In the genomic region with DNA sequence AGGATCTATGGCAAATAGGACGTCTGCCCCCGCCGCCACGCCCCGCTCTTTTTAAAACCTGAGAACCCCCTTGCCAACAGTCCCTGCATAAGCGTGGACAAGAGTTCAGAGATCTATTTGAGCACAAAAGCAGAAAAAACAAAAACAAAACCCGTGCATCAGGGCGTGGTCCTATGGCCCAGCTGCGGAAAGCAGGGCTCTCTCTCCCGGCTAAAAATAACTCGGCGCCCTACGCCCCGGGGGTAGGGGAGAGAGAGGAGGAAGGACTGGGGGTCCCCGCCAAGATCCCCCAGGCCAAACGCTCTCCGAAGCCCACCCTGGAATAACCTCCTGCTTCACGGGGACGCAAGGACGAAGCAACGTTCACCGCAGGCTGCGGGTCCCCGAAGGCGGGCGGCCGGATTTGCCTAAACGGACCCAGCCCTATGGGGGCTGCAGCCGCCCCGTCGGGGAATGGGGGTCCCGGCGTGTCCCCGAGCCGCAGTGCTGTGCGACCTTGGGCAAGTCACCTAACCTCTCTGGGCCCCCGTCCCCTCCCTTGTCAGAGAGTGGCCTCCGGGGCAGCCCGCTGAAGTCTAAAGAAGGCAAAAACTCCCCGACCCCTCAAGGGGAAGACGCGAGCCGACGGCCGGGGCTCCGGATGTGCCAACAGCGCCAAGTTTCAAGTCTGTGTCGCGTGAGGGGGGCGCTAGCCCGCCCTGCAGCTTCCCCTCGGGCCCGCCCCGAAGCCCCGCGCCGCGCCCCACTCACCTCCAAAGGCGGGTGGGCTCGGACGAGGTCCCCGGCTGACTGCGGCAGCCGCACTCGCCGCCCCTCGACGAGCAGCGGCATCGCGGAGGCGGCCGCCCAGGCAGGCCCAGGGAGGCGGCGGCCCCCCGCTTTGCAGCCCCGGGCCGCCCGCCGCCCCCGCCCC, we compare ENCODE assay signal across 8 cellular contexts. TPM values are rescaled to one million over a fixed set of nuclear protein-coding genes. Genes with fewer than 3 reads are reported as not detected.
A peak's percentile ranks its signal among the peaks of the same experiment; 100 is the strongest.
DNase-seq lines count a peak whose midpoint lies in the region; ATAC-seq and TF ChIP-seq lines count a peak whose summit lies in the region.

No MANE protein-coding gene starts in this region.

- CTCF ChIA-PET in Panc1 (lab: Charles Lee) = no interaction called here
- CTCF ChIA-PET in MCF 10A (lab: Yijun Ruan, JAX) = no interaction called here

- H3K4me3 ChIP-seq in Panc1 (ENCODE audit: low read depth in 2 of 2, low read length in 2 of 2) (peak overlapping the region; percentile 86 to 91), right lobe of liver (peak overlapping the region; percentile 75 to 97 (median 92))

- H3K27ac ChIP-seq in Panc1 (ENCODE audit: low read length) (peak overlapping the region; percentile 80), right lobe of liver (peak overlapping the region; percentile 58 to 85 (median 82))

- H3K27ac Mint-ChIP-seq in CD14-positive monocyte = peak overlapping the region; percentile 32 to 86 (median 64)
- no peak overlapping the region for H3K27ac Mint-ChIP-seq in MCF 10A (ENCODE audit: low read depth, unreplicated experiment)
- H3K27ac Mint-ChIP-seq in stimulated activated effector memory CD8-positive, alpha-beta T cell treated with anti-CD3 and anti-CD28 coated beads, Interleukin-12 subunit alpha, Interleukin-12 subunit beta, amount 100 ng/mL, for 72 hours = peak overlapping the region; percentile 32

- intact Hi-C loops in CD14-positive monocyte (cut with micrococcal nuclease) (no loop called here), Panc1 (cut with micrococcal nuclease; ENCODE audit: unreplicated experiment) (no loop called here), MCF 10A (cut with micrococcal nuclease) (no loop called here), right lobe of liver (cut with DNase I) (no loop called here)

- TF ChIP-seq CTCF in CD14-positive monocyte (IDR thresholded peaks at IDR 0.05) (no peak), Panc1 (IDR thresholded peaks at IDR 0.05) (no peak; the same call in 1 of the 2 replicates), MCF 10A (IDR thresholded peaks at IDR 0.05; ENCODE audit: unreplicated experiment) (no peak), right lobe of liver (IDR thresholded peaks at IDR 0.05) (peak in 1 of 4 donors; percentile 15)

- POLR2A ChIA-PET in Panc1 (lab: Charles Lee) (no interaction called here), MCF 10A (lab: Yijun Ruan, JAX) (interaction anchor here (1.4 to 1.9 kb wide), 2 partner anchors 14 to 39 kb away, joined by 8 to 9 read pairs; a partner anchor contains a TSS)

- H3K9me3 ChIP-seq in Panc1 (ENCODE audit: control insufficient read depth, insufficient read depth, low read depth, low read length) (no peaks in the 10 kb centered on the region), right lobe of liver (no peaks in the 10 kb centered on the region)

- peaks cover 15 to 18% of the 10 kb centered on the region in 2 donors for H3K36me3 Mint-ChIP-seq in CD14-positive monocyte
- peaks cover 20% of the 10 kb centered on the region for H3K36me3 Mint-ChIP-seq in MCF 10A (ENCODE audit: insufficient read depth, unreplicated experiment)
- H3K36me3 Mint-ChIP-seq in stimulated activated effector memory CD8-positive, alpha-beta T cell treated with anti-CD3 and anti-CD28 coated beads, Interleukin-12 subunit alpha, Interleukin-12 subunit beta, amount 100 ng/mL, for 72 hours = peaks cover 26% of the 10 kb centered on the region

- H3K27me3 ChIP-seq in Panc1 (ENCODE audit: control insufficient read depth, insufficient read depth, low read length) (no peaks in the 10 kb centered on the region), right lobe of liver (no peaks in the 10 kb centered on the region)

- H3K4me1 Mint-ChIP-seq in CD14-positive monocyte (peaks cover 24% of the 10 kb centered on the region), MCF 10A (ENCODE audit: insufficient read depth, unreplicated experiment) (peaks cover 10% of the 10 kb centered on the region)
- H3K4me1 Mint-ChIP-seq in stimulated activated effector memory CD8-positive, alpha-beta T cell treated with anti-CD3 and anti-CD28 coated beads, Interleukin-12 subunit alpha, Interleukin-12 subunit beta, amount 100 ng/mL, for 72 hours = peaks cover 29% of the 10 kb centered on the region

- H3K9me3 Mint-ChIP-seq in CD14-positive monocyte = no peaks in the 10 kb centered on the region
- H3K9me3 Mint-ChIP-seq in MCF 10A (ENCODE audit: unreplicated experiment) = no peaks in the 10 kb centered on the region
- H3K9me3 Mint-ChIP-seq in stimulated activated effector memory CD8-positive, alpha-beta T cell treated with anti-CD3 and anti-CD28 coated beads, Interleukin-12 subunit alpha, Interleukin-12 subunit beta, amount 100 ng/mL, for 72 hours = no peaks in the 10 kb centered on the region

- H3K27me3 Mint-ChIP-seq in CD14-positive monocyte (ENCODE audit: low read depth in 3 of 3) (peaks cover 0 to 2% (median 0%) of the 10 kb centered on the region in 3 donors), MCF 10A (ENCODE audit: insufficient read depth, unreplicated experiment) (no peaks in the 10 kb centered on the region)

- H3K36me3 ChIP-seq in Panc1 (ENCODE audit: control insufficient read depth, insufficient read depth, low read length) (peaks cover 12% of the 10 kb centered on the region), right lobe of liver (peaks cover 0 to 20% (median 2%) of the 10 kb centered on the region in 4 donors)

- no peak for DNase-seq in CD14-positive monocyte (ENCODE audit: low spot score)
- no peak for DNase-seq in Panc1 (ENCODE audit: low read depth, low spot score)
- DNase-seq in MCF 10A (ENCODE audit: unreplicated experiment) = no peak
- DNase-seq in right lobe of liver = peak in 2 of 3 donors; percentile 69 to 77
- DNase-seq in stimulated activated effector memory CD8-positive, alpha-beta T cell treated with anti-CD3 and anti-CD28 coated beads, Interleukin-12 subunit alpha, Interleukin-12 subunit beta, amount 100 ng/mL, for 72 hours (ENCODE audit: low spot score in 2 of 2) = no peak
- DNase-seq in COLO829 (ENCODE audit: low spot score) = no peak

- no TSS peak for BruUV-seq in Panc1 (replicated peaks; lab: Mats Ljungman, UMichigan)
- BruUV-seq in MCF 10A (replicated peaks; lab: Mats Ljungman, UMichigan) = no TSS peak

- WGBS in right lobe of liver (ENCODE audit: insufficient coverage, low coverage, low lambda C conversion rate, missing lambda C conversion rate) = 4% methylated on average over 21 of the region's 81 CpGs

- H3K4me1 ChIP-seq in Panc1 (ENCODE audit: control insufficient read depth, insufficient read depth, low read length) = peaks cover 15% of the 10 kb centered on the region; the same call in 1 of the 2 replicates
- H3K4me1 ChIP-seq in right lobe of liver = peaks cover 0 to 42% (median 16%) of the 10 kb centered on the region in 4 donors

- peak; percentile 42 for ATAC-seq in GM18873 (IDR thresholded peaks at IDR 0.05; ENCODE audit: low FRiP score, unreplicated experiment)
- peak; percentile 56 for ATAC-seq in HG03064 (IDR thresholded peaks at IDR 0.05; ENCODE audit: low read depth, unreplicated experiment)
- peak; percentile 73 for ATAC-seq in Panc1
- peak; percentile 2 to 9 (median 8) for ATAC-seq in right lobe of liver
- ATAC-seq in stimulated activated effector memory CD8-positive, alpha-beta T cell treated with anti-CD3 and anti-CD28 coated beads, Interleukin-12 subunit alpha, Interleukin-12 subunit beta, amount 100 ng/mL, for 72 hours = peak; percentile 82

- H3K4me3 Mint-ChIP-seq in CD14-positive monocyte (peak overlapping the region; percentile 83 to 94), MCF 10A (ENCODE audit: unreplicated experiment) (peak overlapping the region; percentile 71)
- peak overlapping the region; percentile 80 for H3K4me3 Mint-ChIP-seq in stimulated activated effector memory CD8-positive, alpha-beta T cell treated with anti-CD3 and anti-CD28 coated beads, Interleukin-12 subunit alpha, Interleukin-12 subunit beta, amount 100 ng/mL, for 72 hours

- in situ Hi-C loops in Panc1 (cut with HindIII; ENCODE audit: low pct_unique_long_range_greater_than_20kb, low sequenced_read_pairs) = no loop called here

- TF ChIP-seq POLR2A in right lobe of liver (IDR thresholded peaks at IDR 0.05) = peak; percentile 42

RNA-seq across cellular contexts. Expression of a gene that starts 0.5 kb away (rescaled TPM):
- 10 to 100 TPM; 37.3 to 40.4 TPM for polyA plus RNA-seq in CD14-positive monocyte
- total RNA-seq in Panc1 (2021; ENCODE audit: unreplicated experiment) (71.5 TPM), MCF 10A (2022) (18.9 and 20.6 TPM in 2 replicates), right lobe of liver (10 to 100 TPM; 14.7 to 30.0 (median 16.8) TPM)
- 52.9 TPM for polyA plus RNA-seq in Panc1 (2012; ENCODE audit: insufficient read length)

RNA-seq across cellular contexts. Expression of a gene that starts 38.7 kb away (rescaled TPM):
- 1 to 10 TPM; 4.3 to 9.2 TPM for polyA plus RNA-seq in CD14-positive monocyte
- 66.0 TPM for total RNA-seq in Panc1 (2021; ENCODE audit: unreplicated experiment)
- 42.9 TPM for polyA plus RNA-seq in Panc1 (2012; ENCODE audit: insufficient read length)
- 38.8 and 39.7 TPM in 2 replicates for total RNA-seq in MCF 10A (2022)
- total RNA-seq in right lobe of liver = 10 to 100 TPM; 13.0 to 20.4 (median 16.2) TPM

Comparison
In these comparisons a context has a peak if more than half of its experiments do, and no peak if none do; other contexts are left out.
1. DNase-seq: peak in right lobe of liver (2 of 3); none in CD14-positive monocyte (single experiment), Panc1 (single experiment), MCF 10A (single experiment), stimulated activated effector memory CD8-positive, alpha-beta T cell treated with anti-CD3 and anti-CD28 coated beads, Interleukin-12 subunit alpha, Interleukin-12 subunit beta, amount 100 ng/mL, for 72 hours (0 of 2) and COLO829 (single experiment).
2. ATAC-seq: peak in every context shown above with its lines; median percentile 82 in stimulated activated effector memory CD8-positive, alpha-beta T cell treated with anti-CD3 and anti-CD28 coated beads, Interleukin-12 subunit alpha, Interleukin-12 subunit beta, amount 100 ng/mL, for 72 hours; 73 in Panc1; 56 in HG03064; 42 in GM18873; 8 in right lobe of liver.
3. Peak in every context shown above with its lines, with median percentiles within 50 percentile points of each other: H3K4me3 Mint-ChIP-seq.